1 cellular context compared by ENCODE assay signal in the genomic region with DNA sequence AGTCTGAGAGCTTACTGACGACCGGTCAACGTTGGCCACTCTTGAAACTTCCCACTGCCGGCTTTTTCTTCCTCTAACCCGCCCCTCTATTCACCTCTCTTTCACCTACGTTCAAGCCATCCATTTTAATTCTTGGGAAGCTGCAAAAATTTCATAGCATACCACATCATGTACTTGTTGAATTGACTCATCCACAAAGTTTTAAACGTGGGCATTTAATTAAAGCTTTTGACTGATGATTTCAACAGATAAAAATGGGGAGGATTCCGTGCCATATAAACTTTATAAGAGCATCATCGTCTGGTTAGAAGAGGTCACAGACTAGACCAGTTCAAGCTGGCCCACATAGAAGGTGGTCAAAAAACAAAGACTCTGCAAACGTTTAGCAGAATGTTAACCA.
TF ChIP-seq lines count a peak whose summit lies in the region.

No MANE protein-coding gene starts in this region.

TF ChIP-seq in IMR-90, 13 proteins besides CTCF, POLR2A, EP300 and RAD21:
- TF ChIP-seq MAFK (IDR thresholded peaks at IDR 0.05; ENCODE audit: low read depth, low read length): 0 out of 2 replicates have a peak, but pooled peaks have one; percentile 5
- no peak for TF ChIP-seq RFX5 (IDR thresholded peaks at IDR 0.05; ENCODE audit: low read depth, low read length)
- TF ChIP-seq BHLHE40 (IDR thresholded peaks at IDR 0.05; ENCODE audit: low read depth, low read length): peak; percentile 27; the same call in 1 of the 2 replicates
- peak; percentile 45; the same call in 1 of the 2 replicates for TF ChIP-seq FOS (IDR thresholded peaks at IDR 0.05; ENCODE audit: low read depth, low read length)
